Comparison of ENCODE assay signal across 11 cellular contexts in genomic region chr2:33136056-33136455, GRCh38.
DNase-seq lines count a peak whose midpoint lies in the region; ATAC-seq, FAIRE-seq and TF ChIP-seq lines count a peak whose summit lies in the region.
"Had no signal": no experiment of that assay in that cellular context is flagged by ENCODE, and none has a peak within 500 bp of the region (broad histone marks: within the 10 kb centered on the region; RNA-seq: fewer than 3 reads in every experiment).

No MANE protein-coding gene starts in this region.

- H3K27ac ChIP-seq in astrocyte (ENCODE audit: low read depth, low read length): peak overlapping the region; percentile 89
- H3K27ac ChIP-seq in gastroesophageal sphincter: peak overlapping the region; percentile 89 to 95 (median 91)
- peak overlapping the region; percentile 77 for H3K27ac ChIP-seq in skeletal muscle tissue (ENCODE audit: low read depth, low read length)

- no peak for FAIRE-seq in astrocyte (lab: Jason Lieb, UNC)
- FAIRE-seq: TTC549 had no signal

- H3K4me3 Mint-ChIP-seq in astrocyte (ENCODE audit: unreplicated experiment): no peak overlapping the region

- TF ChIP-seq POLR2A in gastroesophageal sphincter (IDR thresholded peaks at IDR 0.05): no peak

- H3K27ac Mint-ChIP-seq in astrocyte (ENCODE audit: unreplicated experiment): peak overlapping the region; percentile 14

- peak overlapping the region; percentile 90 for H3K4me3 ChIP-seq in astrocyte (ENCODE audit: insufficient read depth, low read depth, low read length)
- H3K4me3 ChIP-seq in gastroesophageal sphincter: peak overlapping the region; percentile 57 to 74
- peak overlapping the region; percentile 46 to 85 (median 67) for H3K4me3 ChIP-seq in skeletal muscle tissue (ENCODE audit: low read length in 3 of 3)

- ATAC-seq in gastroesophageal sphincter: no peak
- no peak for ATAC-seq in esophagus mucosa

- H3K4me2 ChIP-seq in astrocyte (ENCODE audit: low read length): peak overlapping the region; percentile 83

- TF ChIP-seq CTCF in astrocyte (IDR thresholded peaks at IDR 0.05; ENCODE audit: insufficient read depth, low read depth, low read length): no peak
- TF ChIP-seq CTCF in gastroesophageal sphincter (IDR thresholded peaks at IDR 0.05): no peak

- H3K36me3 ChIP-seq in astrocyte (ENCODE audit: insufficient read depth, low read length): no peaks in the 10 kb centered on the region
- no peaks in the 10 kb centered on the region for H3K36me3 ChIP-seq in gastroesophageal sphincter
- no peaks in the 10 kb centered on the region for H3K36me3 ChIP-seq in skeletal muscle tissue (ENCODE audit: control insufficient read depth in 3 of 3, insufficient read depth in 3 of 3, low read length in 3 of 3)

- no peaks in the 10 kb centered on the region for H3K9me3 Mint-ChIP-seq in astrocyte (ENCODE audit: unreplicated experiment)

- no peaks in the 10 kb centered on the region for H3K27me3 Mint-ChIP-seq in astrocyte (ENCODE audit: low read depth, unreplicated experiment)

- peaks cover 21% of the 10 kb centered on the region for H4K20me1 ChIP-seq in astrocyte (ENCODE audit: insufficient read depth, low read length)

- peak overlapping the region; percentile 95 for H3K9ac ChIP-seq in astrocyte (ENCODE audit: low read length)
- peak overlapping the region in 1 of 3 donors; percentile 69 for H3K9ac ChIP-seq in skeletal muscle tissue (ENCODE audit: low read depth in 1 of 3, low read length in 3 of 3)

- no peak overlapping the region for H2AFZ ChIP-seq in astrocyte (ENCODE audit: low read depth, low read length)

- WGBS in gastroesophageal sphincter (ENCODE audit: low coverage in 1 of 2), 2 donors: 13 to 22% methylated on average over 4 of the region's 4 CpGs

- peak; percentile 29 for DNase-seq in HCEC 1CT
- no peak for DNase-seq in astrocyte (ENCODE audit: low read depth)
- no peak for DNase-seq in T-helper 2 cell
- no peak for DNase-seq in islet precursor cell
- DNase-seq in activated naive CD4-positive, alpha-beta T cell treated with Interleukin-2 at 50 U/mL for 16 hours: no peak
- DNase-seq: amniotic stem cell; stimulated activated CD4-positive, alpha-beta T cell treated with anti-CD3 and anti-CD28 coated beads, Interleukin-15, amount 100 ng/mL, for 24 hours had no signal

- no peaks in the 10 kb centered on the region for H3K27me3 ChIP-seq in astrocyte (ENCODE audit: insufficient read depth, low read length)
- H3K27me3 ChIP-seq in gastroesophageal sphincter: no peaks in the 10 kb centered on the region
- no peaks in the 10 kb centered on the region for H3K27me3 ChIP-seq in skeletal muscle tissue (ENCODE audit: control insufficient read depth in 3 of 3, insufficient read depth in 3 of 3, low read length in 3 of 3)

- H3K36me3 Mint-ChIP-seq in astrocyte (ENCODE audit: low read depth, unreplicated experiment): no peaks in the 10 kb centered on the region

- no peak for TF ChIP-seq EP300 in gastroesophageal sphincter (IDR thresholded peaks at IDR 0.05)

- peaks cover 53% of the 10 kb centered on the region for H3K79me2 ChIP-seq in astrocyte (ENCODE audit: insufficient read depth, low read length)

- no peaks in the 10 kb centered on the region for H3K9me3 ChIP-seq in astrocyte (ENCODE audit: insufficient read depth, low read depth, low read length)
- H3K9me3 ChIP-seq in gastroesophageal sphincter: no peaks in the 10 kb centered on the region
- no peaks in the 10 kb centered on the region for H3K9me3 ChIP-seq in skeletal muscle tissue (ENCODE audit: control insufficient read depth in 3 of 3, low read length in 3 of 3)

- H3K4me1 Mint-ChIP-seq in astrocyte (ENCODE audit: low read depth, unreplicated experiment): peaks cover 40% of the 10 kb centered on the region

- peaks cover 34% of the 10 kb centered on the region for H3K4me1 ChIP-seq in astrocyte (ENCODE audit: insufficient read depth, low read length)
- H3K4me1 ChIP-seq in gastroesophageal sphincter: peaks cover 16 to 77% (median 24%) of the 10 kb centered on the region in 3 donors
- peaks cover 17 to 30% (median 22%) of the 10 kb centered on the region in 3 donors for H3K4me1 ChIP-seq in skeletal muscle tissue (ENCODE audit: control insufficient read depth in 3 of 3, insufficient read depth in 3 of 3, low read length in 3 of 3)
